ENCODE assay signal across 8 cellular contexts in the genomic region with DNA sequence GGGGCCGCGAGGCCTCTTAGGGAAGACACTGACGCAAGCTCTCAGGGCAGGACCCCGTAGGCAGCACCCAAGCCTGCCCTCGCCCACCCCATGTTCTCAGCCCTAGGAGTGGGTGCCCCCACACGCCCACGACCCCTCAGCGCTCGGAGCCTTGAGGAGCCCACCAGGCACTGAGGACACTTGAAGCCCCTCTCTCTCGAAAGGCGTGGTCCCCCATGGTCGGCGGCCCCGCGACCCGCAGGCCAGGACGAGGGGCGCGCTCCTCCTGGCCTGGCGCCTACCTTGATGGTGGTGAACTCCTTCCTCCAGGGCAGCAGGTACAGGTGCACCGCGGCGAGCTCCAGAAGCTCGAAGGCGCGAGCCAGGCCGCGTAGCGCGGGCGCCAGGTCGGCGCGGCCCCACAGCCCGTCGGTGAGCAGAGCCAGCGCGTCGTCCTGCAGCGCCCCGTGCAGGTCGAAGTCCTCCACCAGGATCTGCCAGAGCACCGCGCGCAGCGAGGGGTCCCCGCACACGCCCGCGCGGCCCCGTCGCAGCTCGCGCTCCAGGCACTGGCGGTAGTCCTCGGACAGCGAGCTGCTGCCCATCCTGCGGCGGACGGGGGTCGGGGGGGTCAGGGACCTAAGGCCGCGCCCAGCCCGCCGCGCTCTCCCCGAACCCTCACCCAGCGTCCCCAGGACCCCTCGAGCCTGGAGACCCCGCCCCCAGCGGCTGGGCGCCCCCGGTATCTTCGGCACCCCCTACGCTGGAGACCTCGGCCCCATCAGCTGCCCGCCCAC. TPM values are rescaled to one million over a fixed set of nuclear protein-coding genes. Genes with fewer than 3 reads are reported as not detected.
DNase-seq lines count a peak whose midpoint lies in the region; ATAC-seq and TF ChIP-seq lines count a peak whose summit lies in the region.

No MANE protein-coding gene starts in this region.

- peak in 2 of 3 experiments; percentile 34 to 43; a peak in 4 of 6 replicates for TF ChIP-seq CTCF in HCT116 (IDR thresholded peaks at IDR 0.05 in 2 of 3, conservative IDR thresholded peaks at IDR 0.05 in 1 of 3; ENCODE audit: borderline replicate concordance in 1 of 3, insufficient read depth in 1 of 3, low read depth in 2 of 3, low read length in 2 of 3)
- TF ChIP-seq CTCF in Panc1 (IDR thresholded peaks at IDR 0.05): no peak; the same call in 1 of the 2 replicates

- peaks cover 6 to 12% of the 10 kb centered on the region in 2 experiments; a peak in 2 of 4 replicates for H3K36me3 ChIP-seq in HCT116 (ENCODE audit: control insufficient read depth in 1 of 2, insufficient read depth in 2 of 2, low read length in 2 of 2)
- no peaks in the 10 kb centered on the region; the same call in 1 of the 2 replicates for H3K36me3 ChIP-seq in Panc1 (ENCODE audit: control insufficient read depth, insufficient read depth, low read length)
- no peaks in the 10 kb centered on the region for H3K36me3 ChIP-seq in rectal smooth muscle tissue (ENCODE audit: control insufficient read depth, insufficient read depth, low read length)

- H3K9ac ChIP-seq in HCT116 (ENCODE audit: low read length): peak overlapping the region; percentile 85
- H3K9ac ChIP-seq in rectal smooth muscle tissue (ENCODE audit: low read length): peak overlapping the region; percentile 46

- peaks cover 24% of the 10 kb centered on the region for H3K79me2 ChIP-seq in HCT116 (ENCODE audit: insufficient read depth, low read length)

- peaks cover 3% of the 10 kb centered on the region; the same call in 1 of the 2 replicates for H4K20me1 ChIP-seq in HCT116 (ENCODE audit: insufficient read depth)

- no peak overlapping the region for H2AFZ ChIP-seq in HCT116 (ENCODE audit: low read depth, low read length, poor library complexity, severe bottlenecking)

- intact Hi-C loops in HCT116 (cut with micrococcal nuclease): loop anchor here (1.0 kb wide), 2 partner anchors 15 to 92 kb away; partner anchors contain the start of gene CDK10
- intact Hi-C loops in Panc1 (cut with micrococcal nuclease; ENCODE audit: unreplicated experiment): no loop called here
- intact Hi-C loops in left cardiac atrium (cut with DNase I): loop anchor here (5.0 to 10.0 kb wide), 2 partner anchors 94 to 161 kb away; no protein-coding TSS in a partner anchor

- H3K4me3 ChIP-seq in HCT116 (replicated peaks in 1 of 2; ENCODE audit: low read depth in 1 of 2, low read length in 2 of 2) (peak overlapping the region; percentile 76 to 90), Panc1 (ENCODE audit: low read depth in 2 of 2, low read length in 2 of 2) (peak overlapping the region; percentile 58 to 63), rectal smooth muscle tissue (ENCODE audit: low read length) (peak overlapping the region; percentile 73)

- TSS peak; percentile 42 for BruUV-seq in HCT116 (replicated peaks; lab: Mats Ljungman, UMichigan)
- no TSS peak for BruUV-seq in Panc1 (replicated peaks; lab: Mats Ljungman, UMichigan)

- RAD21 ChIA-PET in HCT116 (lab: Charles Lee; ENCODE audit: low non-redundant PET in 1 of 2, low total read pairs in 2 of 2, uncharacterized antibody in 2 of 2, unreplicated experiment in 2 of 2): interaction anchor here in 1 of 2 experiments (0.9 to 1.2 kb wide), 2 partner anchors 20 to 22 kb away, joined by 4 read pairs; partner anchors contain the start of gene VPS9D1

- H3K27ac ChIP-seq in HCT116 (ENCODE audit: low read depth, low read length): peak overlapping the region; percentile 88
- H3K27ac ChIP-seq in Panc1 (ENCODE audit: low read length): peak overlapping the region; percentile 54
- H3K27ac ChIP-seq in rectal smooth muscle tissue (ENCODE audit: low read depth, low read length): peak overlapping the region; percentile 11

- H3K4me1 ChIP-seq in HCT116 (ENCODE audit: control insufficient read depth in 1 of 2, insufficient read depth in 2 of 2, low read length in 2 of 2): peaks cover 18 to 32% of the 10 kb centered on the region in 2 experiments
- peaks cover 4% of the 10 kb centered on the region; the same call in 1 of the 2 replicates for H3K4me1 ChIP-seq in Panc1 (ENCODE audit: control insufficient read depth, insufficient read depth, low read length)
- peaks cover 6% of the 10 kb centered on the region for H3K4me1 ChIP-seq in rectal smooth muscle tissue (ENCODE audit: control insufficient read depth, insufficient read depth, low read length)

- peak overlapping the region; percentile 85 for H3K4me3 Mint-ChIP-seq in activated naive CD8-positive, alpha-beta T cell treated with anti-CD3 and anti-CD28 coated beads, Interleukin-2, amount 10 ng/mL, durations not matched to agents 7 days and 5 days

- in situ Hi-C loops in Caki2 (cut with HindIII; ENCODE audit: low pct_unique_long_range_greater_than_20kb, low sequenced_read_pairs): no loop called here
- in situ Hi-C loops in Panc1 (cut with HindIII; ENCODE audit: low pct_unique_long_range_greater_than_20kb, low sequenced_read_pairs): no loop called here

- no peaks in the 10 kb centered on the region for H3K9me2 ChIP-seq in HCT116 (ENCODE audit: insufficient read depth)

- H3K27ac Mint-ChIP-seq in activated naive CD8-positive, alpha-beta T cell treated with anti-CD3 and anti-CD28 coated beads, Interleukin-2, amount 10 ng/mL, durations not matched to agents 7 days and 5 days: peak overlapping the region; percentile 74

- peak overlapping the region; percentile 98 for H3K4me2 ChIP-seq in HCT116 (ENCODE audit: low read length)

- H3K4me1 Mint-ChIP-seq in activated naive CD8-positive, alpha-beta T cell treated with anti-CD3 and anti-CD28 coated beads, Interleukin-2, amount 10 ng/mL, durations not matched to agents 7 days and 5 days: peaks cover 13% of the 10 kb centered on the region

- ATAC-seq in HCT116 (peak; percentile 32), Panc1 (peak; percentile 31), left cardiac atrium (peak; percentile 16 to 20)
- ATAC-seq in activated naive CD8-positive, alpha-beta T cell treated with anti-CD3 and anti-CD28 coated beads, Interleukin-2, amount 10 ng/mL, durations not matched to agents 7 days and 5 days (ENCODE audit: low read depth): peak; percentile 40

- POLR2A ChIA-PET in HCT116 (lab: Charles Lee): interaction anchor here (0.6 to 2.0 kb wide), 16 partner anchors 8 to 222 kb away, joined by 3 to 7 read pairs (median 3); partner anchors contain the start of genes CDK10, CHMP1A, FANCA and SPATA33
- POLR2A ChIA-PET in Panc1 (lab: Charles Lee): interaction anchor here (0.6 kb wide), 1 partner anchor 19 kb away, joined by 3 read pairs; no protein-coding TSS in a partner anchor
- POLR2A ChIA-PET in activated naive CD8-positive, alpha-beta T cell treated with anti-CD3 and anti-CD28 coated beads, Interleukin-2, amount 10 ng/mL, durations not matched to agents 7 days and 5 days (lab: Charles Lee): interaction anchor here (0.5 to 5.1 kb wide), 14 partner anchors 10 to 216 kb away, joined by 3 to 28 read pairs (median 6); partner anchors contain the start of genes CDK10, TCF25, VPS9D1 and ZNF276

- DNase-seq in Caki2 (ENCODE audit: low read depth) (peak; percentile 62), HCT116 (ENCODE audit: low read depth, low spot score) (no peak), Panc1 (ENCODE audit: low read depth, low spot score) (no peak), left cardiac atrium (peak; percentile 43), medulla oblongata (ENCODE audit: extremely low spot score) (no peak), GOT3 (lab: John Stamatoyannopoulos, UW) (no peak)
- peak; percentile 78 for DNase-seq in activated naive CD8-positive, alpha-beta T cell treated with anti-CD3 and anti-CD28 coated beads, Interleukin-2, amount 10 ng/mL, durations not matched to agents 7 days and 5 days

- H3K9me3 Mint-ChIP-seq in activated naive CD8-positive, alpha-beta T cell treated with anti-CD3 and anti-CD28 coated beads, Interleukin-2, amount 10 ng/mL, durations not matched to agents 7 days and 5 days: no peaks in the 10 kb centered on the region

- H3K27me3 Mint-ChIP-seq in activated naive CD8-positive, alpha-beta T cell treated with anti-CD3 and anti-CD28 coated beads, Interleukin-2, amount 10 ng/mL, durations not matched to agents 7 days and 5 days: no peaks in the 10 kb centered on the region

- TF ChIP-seq RAD21 in HCT116 (IDR thresholded peaks at IDR 0.05; ENCODE audit: low read depth): no peak

- H3K36me3 Mint-ChIP-seq in activated naive CD8-positive, alpha-beta T cell treated with anti-CD3 and anti-CD28 coated beads, Interleukin-2, amount 10 ng/mL, durations not matched to agents 7 days and 5 days: no peaks in the 10 kb centered on the region

- H3K27me3 ChIP-seq in HCT116 (ENCODE audit: insufficient read depth, low read length) (no peaks in the 10 kb centered on the region), Panc1 (ENCODE audit: control insufficient read depth, insufficient read depth, low read length) (no peaks in the 10 kb centered on the region), rectal smooth muscle tissue (ENCODE audit: control insufficient read depth, insufficient read depth, low read length) (no peaks in the 10 kb centered on the region)

- H3K9me3 ChIP-seq in HCT116 (ENCODE audit: control insufficient read depth in 1 of 2, insufficient read depth in 1 of 2, low read depth in 1 of 2, low read length in 2 of 2) (no peaks in the 10 kb centered on the region), Panc1 (ENCODE audit: control insufficient read depth, insufficient read depth, low read depth, low read length) (no peaks in the 10 kb centered on the region)

- TF ChIP-seq POLR2A in HCT116 (IDR thresholded peaks at IDR 0.05; ENCODE audit: borderline replicate concordance, extremely low read depth, insufficient read depth, insufficient read length): no peak

- CTCF ChIA-PET in HCT116 (lab: Charles Lee): interaction anchor here (0.9 to 2.8 kb wide), 16 partner anchors 9 to 222 kb away, joined by 3 to 20 read pairs (median 5); partner anchors contain the start of genes CDK10, CHMP1A, SPATA33 and TCF25
- CTCF ChIA-PET in Panc1 (lab: Charles Lee): interaction anchor here (0.8 kb wide), 1 partner anchor 10 kb away, joined by 9 read pairs; no protein-coding TSS in a partner anchor

RNA-seq across cellular contexts. Expression of gene SPATA2L, which starts 0.7 kb away (rescaled TPM):
- 26.2 and 37.4 TPM in 2 replicates for total RNA-seq in Caki2 (2014; rRNA removed; shearing (Covaris generic); ENCODE audit: low replicate concordance)
- total RNA-seq in HCT116 (2021; ENCODE audit: unreplicated experiment) (50.5 TPM), Panc1 (2021; ENCODE audit: unreplicated experiment) (12.7 TPM), left cardiac atrium (1 to 10 TPM; 4.5 to 7.1 TPM)
- 31.9 and 37.5 TPM in 2 replicates for polyA plus RNA-seq in HCT116 (2012)
- polyA plus RNA-seq in Panc1 (2012; ENCODE audit: insufficient read length): 16.0 TPM
- total RNA-seq in activated naive CD8-positive, alpha-beta T cell treated with anti-CD3 and anti-CD28 coated beads, Interleukin-2, amount 10 ng/mL, durations not matched to agents 7 days and 5 days: 1 to 10 TPM; 7.6 to 8.0 TPM

RNA-seq across cellular contexts. Expression of gene CDK10, which starts 14.3 kb away (rescaled TPM):
- 48.7 and 65.2 TPM in 2 replicates for total RNA-seq in Caki2 (2014; rRNA removed; shearing (Covaris generic); ENCODE audit: low replicate concordance)
- 165 TPM for total RNA-seq in HCT116 (2021; ENCODE audit: unreplicated experiment)
- polyA plus RNA-seq in HCT116 (2012): 180 and 191 TPM in 2 replicates
- 52.6 TPM for total RNA-seq in Panc1 (2021; ENCODE audit: unreplicated experiment)
- polyA plus RNA-seq in Panc1 (2012; ENCODE audit: insufficient read length): 54.0 TPM
- total RNA-seq in activated naive CD8-positive, alpha-beta T cell treated with anti-CD3 and anti-CD28 coated beads, Interleukin-2, amount 10 ng/mL, durations not matched to agents 7 days and 5 days: 100 to 1,000 TPM; 103 to 104 TPM
- total RNA-seq in left cardiac atrium: 10 to 100 TPM; 22.6 to 28.0 TPM

RNA-seq across cellular contexts. Expression of gene VPS9D1, which starts 19.9 kb away (rescaled TPM):
- 13.5 and 19.1 TPM in 2 replicates for total RNA-seq in Caki2 (2014; rRNA removed; shearing (Covaris generic); ENCODE audit: low replicate concordance)
- 4.2 TPM for total RNA-seq in HCT116 (2021; ENCODE audit: unreplicated experiment)
- polyA plus RNA-seq in HCT116 (2012): 5.9 and 6.2 TPM in 2 replicates
- total RNA-seq in Panc1 (2021; ENCODE audit: unreplicated experiment): 6.3 TPM
- polyA plus RNA-seq in Panc1 (2012; ENCODE audit: insufficient read length): 8.7 TPM
- total RNA-seq in activated naive CD8-positive, alpha-beta T cell treated with anti-CD3 and anti-CD28 coated beads, Interleukin-2, amount 10 ng/mL, durations not matched to agents 7 days and 5 days: 10 to 100 TPM; 10.3 to 12.8 TPM
- total RNA-seq in left cardiac atrium: 10 to 100 TPM; 11.6 to 12.6 TPM

RNA-seq across cellular contexts. Expression of gene ZNF276, which starts 20.5 kb away (rescaled TPM):
- total RNA-seq in Caki2 (2014; rRNA removed; shearing (Covaris generic); ENCODE audit: low replicate concordance): 7.6 and 12.9 TPM in 2 replicates
- total RNA-seq in HCT116 (2021; ENCODE audit: unreplicated experiment) (49.9 TPM), Panc1 (2021; ENCODE audit: unreplicated experiment) (19.9 TPM), left cardiac atrium (10 to 100 TPM; 11.9 to 18.2 TPM)
- polyA plus RNA-seq in HCT116 (2012): 27.6 and 35.9 TPM in 2 replicates
- 23.2 TPM for polyA plus RNA-seq in Panc1 (2012; ENCODE audit: insufficient read length)
- 100 to 1,000 TPM in 1 of 2 experiments, 10 to 100 TPM in 1; 98.0 to 107 TPM for total RNA-seq in activated naive CD8-positive, alpha-beta T cell treated with anti-CD3 and anti-CD28 coated beads, Interleukin-2, amount 10 ng/mL, durations not matched to agents 7 days and 5 days

RNA-seq across cellular contexts. Expression of gene SPATA33, which starts 43.2 kb away (rescaled TPM):
- total RNA-seq in Caki2 (2014; rRNA removed; shearing (Covaris generic); ENCODE audit: low replicate concordance): 13.8 and 21.9 TPM in 2 replicates
- total RNA-seq in HCT116 (2021; ENCODE audit: unreplicated experiment) (24.9 TPM), Panc1 (2021; ENCODE audit: unreplicated experiment) (18.3 TPM), left cardiac atrium (1 to 10 TPM; 2.4 to 3.6 TPM)
- polyA plus RNA-seq in HCT116 (2012): 6.8 and 12.2 TPM in 2 replicates
- 12.4 TPM for polyA plus RNA-seq in Panc1 (2012; ENCODE audit: insufficient read length)
- total RNA-seq in activated naive CD8-positive, alpha-beta T cell treated with anti-CD3 and anti-CD28 coated beads, Interleukin-2, amount 10 ng/mL, durations not matched to agents 7 days and 5 days: 10 to 100 TPM in 1 of 2 experiments, 1 to 10 TPM in 1; 9.8 to 11.6 TPM

Comparison
In these comparisons a context has a peak if more than half of its experiments do, and no peak if none do; other contexts are left out.
1. DNase-seq: peak in Caki2 (single experiment), activated naive CD8-positive, alpha-beta T cell treated with anti-CD3 and anti-CD28 coated beads, Interleukin-2, amount 10 ng/mL, durations not matched to agents 7 days and 5 days (single experiment) and left cardiac atrium (single experiment); none in HCT116 (single experiment), Panc1 (single experiment), medulla oblongata (single experiment) and GOT3 (single experiment).
2. H3K27ac ChIP-seq: peak in every context shown above with its lines; median percentile 88 in HCT116; 54 in Panc1; 11 in rectal smooth muscle tissue.
3. Peak in every context shown above with its lines, with median percentiles within 50 percentile points of each other: ATAC-seq and H3K4me3 ChIP-seq.